ENCODE assay signal across 20 cellular contexts in genomic region chr11:82458147-82458546, GRCh38.
"Had no signal": no experiment of that assay in that cellular context is flagged by ENCODE, and none has a peak within 500 bp of the region (broad histone marks: within the 10 kb centered on the region; RNA-seq: fewer than 3 reads in every experiment).

No MANE protein-coding gene starts in this region.

- H3K4me1 ChIP-seq: colonic mucosa, esophagus squamous epithelium, foreskin keratinocyte, gastrocnemius medialis, gastroesophageal sphincter, heart left ventricle, heart right ventricle had no signal

- H3K36me3 ChIP-seq: colonic mucosa, esophagus squamous epithelium, gastrocnemius medialis, gastroesophageal sphincter, heart left ventricle, heart right ventricle had no signal

- H3K27ac ChIP-seq: colonic mucosa, coronary artery, dorsolateral prefrontal cortex, epithelial cell of prostate, esophagus squamous epithelium, foreskin keratinocyte, gastrocnemius medialis, gastroesophageal sphincter, heart left ventricle, heart right ventricle had no signal

- H3K4me3 ChIP-seq: colonic mucosa, coronary artery, dorsolateral prefrontal cortex, esophagus squamous epithelium, gastrocnemius medialis, gastroesophageal sphincter, heart left ventricle, heart right ventricle had no signal

- DNase-seq: colonic mucosa; cortex of kidney; dermis blood vessel endothelial cell; dorsolateral prefrontal cortex; effector CD4-positive, alpha-beta T cell; effector CD8-positive, alpha-beta T cell; effector memory CD4-positive, alpha-beta T cell; effector memory CD8-positive, alpha-beta T cell; erythroblast; esophagus squamous epithelium; foreskin fibroblast; foreskin keratinocyte; foreskin melanocyte; gastrocnemius medialis; head of caudate nucleus; heart left ventricle; heart right ventricle had no signal

- H3K9me3 ChIP-seq: colonic mucosa, esophagus squamous epithelium, gastrocnemius medialis, gastroesophageal sphincter, heart left ventricle had no signal

- H3K27me3 ChIP-seq: colonic mucosa, dorsolateral prefrontal cortex, esophagus squamous epithelium, foreskin keratinocyte, gastrocnemius medialis, gastroesophageal sphincter, heart left ventricle, heart right ventricle had no signal
